ENCODE assay signal across 1 cellular context in the genomic region with DNA sequence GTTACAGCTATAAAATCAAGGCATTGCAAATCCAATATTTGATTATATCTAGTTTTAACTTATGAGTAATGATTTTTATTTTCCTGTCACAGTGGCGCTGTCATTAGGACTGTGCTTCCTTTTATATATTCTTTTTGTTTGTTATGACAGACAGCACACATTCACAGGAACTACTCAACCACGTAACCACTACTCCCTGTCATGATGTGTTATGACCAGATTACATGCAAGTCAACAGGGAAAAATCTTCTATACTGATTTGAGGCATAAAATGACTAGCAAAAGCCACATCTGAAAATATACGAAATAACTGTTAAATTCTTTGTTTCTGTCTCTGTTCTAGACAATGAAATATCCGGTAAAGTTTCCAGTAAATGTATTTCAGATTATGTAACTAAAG.
TF ChIP-seq lines count a peak whose summit lies in the region.

No MANE protein-coding gene starts in this region.

TF ChIP-seq in GM12878, 131 proteins besides CTCF, POLR2A, EP300 and RAD21 (continued from another document and continues in another):
- TF ChIP-seq, protein P1, sequence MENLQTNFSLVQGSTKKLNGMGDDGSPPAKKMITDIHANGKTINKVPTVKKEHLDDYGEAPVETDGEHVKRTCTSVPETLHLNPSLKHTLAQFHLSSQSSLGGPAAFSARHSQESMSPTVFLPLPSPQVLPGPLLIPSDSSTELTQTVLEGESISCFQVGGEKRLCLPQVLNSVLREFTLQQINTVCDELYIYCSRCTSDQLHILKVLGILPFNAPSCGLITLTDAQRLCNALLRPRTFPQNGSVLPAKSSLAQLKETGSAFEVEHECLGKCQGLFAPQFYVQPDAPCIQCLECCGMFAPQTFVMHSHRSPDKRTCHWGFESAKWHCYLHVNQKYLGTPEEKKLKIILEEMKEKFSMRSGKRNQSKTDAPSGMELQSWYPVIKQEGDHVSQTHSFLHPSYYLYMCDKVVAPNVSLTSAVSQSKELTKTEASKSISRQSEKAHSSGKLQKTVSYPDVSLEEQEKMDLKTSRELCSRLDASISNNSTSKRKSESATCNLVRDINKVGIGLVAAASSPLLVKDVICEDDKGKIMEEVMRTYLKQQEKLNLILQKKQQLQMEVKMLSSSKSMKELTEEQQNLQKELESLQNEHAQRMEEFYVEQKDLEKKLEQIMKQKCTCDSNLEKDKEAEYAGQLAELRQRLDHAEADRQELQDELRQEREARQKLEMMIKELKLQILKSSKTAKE (IDR thresholded peaks at IDR 0.05; ENCODE audit: low read depth, poor library complexity, severe bottlenecking) = peak; percentile 64
- TF ChIP-seq RUNX3 (IDR thresholded peaks at IDR 0.05; ENCODE audit: low read length) = peak; percentile 91
- TF ChIP-seq STAT3 (IDR thresholded peaks at IDR 0.05; ENCODE audit: low read depth, low read length) = no peak
- TF ChIP-seq, protein P2, sequence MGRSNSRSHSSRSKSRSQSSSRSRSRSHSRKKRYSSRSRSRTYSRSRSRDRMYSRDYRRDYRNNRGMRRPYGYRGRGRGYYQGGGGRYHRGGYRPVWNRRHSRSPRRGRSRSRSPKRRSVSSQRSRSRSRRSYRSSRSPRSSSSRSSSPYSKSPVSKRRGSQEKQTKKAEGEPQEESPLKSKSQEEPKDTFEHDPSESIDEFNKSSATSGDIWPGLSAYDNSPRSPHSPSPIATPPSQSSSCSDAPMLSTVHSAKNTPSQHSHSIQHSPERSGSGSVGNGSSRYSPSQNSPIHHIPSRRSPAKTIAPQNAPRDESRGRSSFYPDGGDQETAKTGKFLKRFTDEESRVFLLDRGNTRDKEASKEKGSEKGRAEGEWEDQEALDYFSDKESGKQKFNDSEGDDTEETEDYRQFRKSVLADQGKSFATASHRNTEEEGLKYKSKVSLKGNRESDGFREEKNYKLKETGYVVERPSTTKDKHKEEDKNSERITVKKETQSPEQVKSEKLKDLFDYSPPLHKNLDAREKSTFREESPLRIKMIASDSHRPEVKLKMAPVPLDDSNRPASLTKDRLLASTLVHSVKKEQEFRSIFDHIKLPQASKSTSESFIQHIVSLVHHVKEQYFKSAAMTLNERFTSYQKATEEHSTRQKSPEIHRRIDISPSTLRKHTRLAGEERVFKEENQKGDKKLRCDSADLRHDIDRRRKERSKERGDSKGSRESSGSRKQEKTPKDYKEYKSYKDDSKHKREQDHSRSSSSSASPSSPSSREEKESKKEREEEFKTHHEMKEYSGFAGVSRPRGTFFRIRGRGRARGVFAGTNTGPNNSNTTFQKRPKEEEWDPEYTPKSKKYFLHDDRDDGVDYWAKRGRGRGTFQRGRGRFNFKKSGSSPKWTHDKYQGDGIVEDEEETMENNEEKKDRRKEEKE (IDR thresholded peaks at IDR 0.05) = no peak
- TF ChIP-seq TCF3 (IDR thresholded peaks at IDR 0.05; ENCODE audit: borderline replicate concordance, insufficient read depth, low read depth, low read length) = no peak
- no peak for TF ChIP-seq EZH2 (IDR thresholded peaks at IDR 0.05; ENCODE audit: borderline replicate concordance, control insufficient read depth, low read depth, low read length)
- TF ChIP-seq, protein P3, sequence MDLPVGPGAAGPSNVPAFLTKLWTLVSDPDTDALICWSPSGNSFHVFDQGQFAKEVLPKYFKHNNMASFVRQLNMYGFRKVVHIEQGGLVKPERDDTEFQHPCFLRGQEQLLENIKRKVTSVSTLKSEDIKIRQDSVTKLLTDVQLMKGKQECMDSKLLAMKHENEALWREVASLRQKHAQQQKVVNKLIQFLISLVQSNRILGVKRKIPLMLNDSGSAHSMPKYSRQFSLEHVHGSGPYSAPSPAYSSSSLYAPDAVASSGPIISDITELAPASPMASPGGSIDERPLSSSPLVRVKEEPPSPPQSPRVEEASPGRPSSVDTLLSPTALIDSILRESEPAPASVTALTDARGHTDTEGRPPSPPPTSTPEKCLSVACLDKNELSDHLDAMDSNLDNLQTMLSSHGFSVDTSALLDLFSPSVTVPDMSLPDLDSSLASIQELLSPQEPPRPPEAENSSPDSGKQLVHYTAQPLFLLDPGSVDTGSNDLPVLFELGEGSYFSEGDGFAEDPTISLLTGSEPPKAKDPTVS (IDR thresholded peaks at IDR 0.05; ENCODE audit: low read depth, low read length) = no peak
- no peak for TF ChIP-seq SPI1 (IDR thresholded peaks at IDR 0.05; ENCODE audit: borderline replicate concordance, insufficient read depth, low read depth, low read length)
- TF ChIP-seq CBFB (IDR thresholded peaks at IDR 0.05; ENCODE audit: low read depth) = no peak
- no peak for TF ChIP-seq ASH2L (IDR thresholded peaks at IDR 0.05; ENCODE audit: borderline replicate concordance, low read depth)
- peak; percentile 40; the same call in 1 of the 2 replicates for TF ChIP-seq ATF7 (IDR thresholded peaks at IDR 0.05; ENCODE audit: low read depth)
- no peak for TF ChIP-seq ZNF622 (IDR thresholded peaks at IDR 0.05)
- TF ChIP-seq CREM (IDR thresholded peaks at IDR 0.05; ENCODE audit: low read depth) = peak; percentile 48; the same call in 1 of the 2 replicates
- TF ChIP-seq, protein P4, sequence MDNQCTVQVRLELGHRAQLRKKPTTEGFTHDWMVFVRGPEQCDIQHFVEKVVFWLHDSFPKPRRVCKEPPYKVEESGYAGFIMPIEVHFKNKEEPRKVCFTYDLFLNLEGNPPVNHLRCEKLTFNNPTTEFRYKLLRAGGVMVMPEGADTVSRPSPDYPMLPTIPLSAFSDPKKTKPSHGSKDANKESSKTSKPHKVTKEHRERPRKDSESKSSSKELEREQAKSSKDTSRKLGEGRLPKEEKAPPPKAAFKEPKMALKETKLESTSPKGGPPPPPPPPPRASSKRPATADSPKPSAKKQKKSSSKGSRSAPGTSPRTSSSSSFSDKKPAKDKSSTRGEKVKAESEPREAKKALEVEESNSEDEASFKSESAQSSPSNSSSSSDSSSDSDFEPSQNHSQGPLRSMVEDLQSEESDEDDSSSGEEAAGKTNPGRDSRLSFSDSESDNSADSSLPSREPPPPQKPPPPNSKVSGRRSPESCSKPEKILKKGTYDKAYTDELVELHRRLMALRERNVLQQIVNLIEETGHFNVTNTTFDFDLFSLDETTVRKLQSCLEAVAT (IDR thresholded peaks at IDR 0.05) = no peak
- no peak for TF ChIP-seq EGR1 (IDR thresholded peaks at IDR 0.05; ENCODE audit: borderline replicate concordance in 1 of 2, low read depth in 2 of 2, low read length in 2 of 2)
- peak; percentile 65 for TF ChIP-seq JUNB (IDR thresholded peaks at IDR 0.05)
- TF ChIP-seq IKZF1 (conservative IDR thresholded peaks at IDR 0.05) = no peak
- TF ChIP-seq, protein P5, sequence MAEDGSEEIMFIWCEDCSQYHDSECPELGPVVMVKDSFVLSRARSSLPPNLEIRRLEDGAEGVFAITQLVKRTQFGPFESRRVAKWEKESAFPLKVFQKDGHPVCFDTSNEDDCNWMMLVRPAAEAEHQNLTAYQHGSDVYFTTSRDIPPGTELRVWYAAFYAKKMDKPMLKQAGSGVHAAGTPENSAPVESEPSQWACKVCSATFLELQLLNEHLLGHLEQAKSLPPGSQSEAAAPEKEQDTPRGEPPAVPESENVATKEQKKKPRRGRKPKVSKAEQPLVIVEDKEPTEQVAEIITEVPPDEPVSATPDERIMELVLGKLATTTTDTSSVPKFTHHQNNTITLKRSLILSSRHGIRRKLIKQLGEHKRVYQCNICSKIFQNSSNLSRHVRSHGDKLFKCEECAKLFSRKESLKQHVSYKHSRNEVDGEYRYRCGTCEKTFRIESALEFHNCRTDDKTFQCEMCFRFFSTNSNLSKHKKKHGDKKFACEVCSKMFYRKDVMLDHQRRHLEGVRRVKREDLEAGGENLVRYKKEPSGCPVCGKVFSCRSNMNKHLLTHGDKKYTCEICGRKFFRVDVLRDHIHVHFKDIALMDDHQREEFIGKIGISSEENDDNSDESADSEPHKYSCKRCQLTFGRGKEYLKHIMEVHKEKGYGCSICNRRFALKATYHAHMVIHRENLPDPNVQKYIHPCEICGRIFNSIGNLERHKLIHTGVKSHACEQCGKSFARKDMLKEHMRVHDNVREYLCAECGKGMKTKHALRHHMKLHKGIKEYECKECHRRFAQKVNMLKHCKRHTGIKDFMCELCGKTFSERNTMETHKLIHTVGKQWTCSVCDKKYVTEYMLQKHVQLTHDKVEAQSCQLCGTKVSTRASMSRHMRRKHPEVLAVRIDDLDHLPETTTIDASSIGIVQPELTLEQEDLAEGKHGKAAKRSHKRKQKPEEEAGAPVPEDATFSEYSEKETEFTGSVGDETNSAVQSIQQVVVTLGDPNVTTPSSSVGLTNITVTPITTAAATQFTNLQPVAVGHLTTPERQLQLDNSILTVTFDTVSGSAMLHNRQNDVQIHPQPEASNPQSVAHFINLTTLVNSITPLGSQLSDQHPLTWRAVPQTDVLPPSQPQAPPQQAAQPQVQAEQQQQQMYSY (CRISPR knock-in tag; IDR thresholded peaks at IDR 0.05) = no peak
- 0 out of 2 replicates have a peak, but pooled peaks have one; percentile 44 for TF ChIP-seq MTA2 (IDR thresholded peaks at IDR 0.05; ENCODE audit: low read depth)
- TF ChIP-seq, protein P6, sequence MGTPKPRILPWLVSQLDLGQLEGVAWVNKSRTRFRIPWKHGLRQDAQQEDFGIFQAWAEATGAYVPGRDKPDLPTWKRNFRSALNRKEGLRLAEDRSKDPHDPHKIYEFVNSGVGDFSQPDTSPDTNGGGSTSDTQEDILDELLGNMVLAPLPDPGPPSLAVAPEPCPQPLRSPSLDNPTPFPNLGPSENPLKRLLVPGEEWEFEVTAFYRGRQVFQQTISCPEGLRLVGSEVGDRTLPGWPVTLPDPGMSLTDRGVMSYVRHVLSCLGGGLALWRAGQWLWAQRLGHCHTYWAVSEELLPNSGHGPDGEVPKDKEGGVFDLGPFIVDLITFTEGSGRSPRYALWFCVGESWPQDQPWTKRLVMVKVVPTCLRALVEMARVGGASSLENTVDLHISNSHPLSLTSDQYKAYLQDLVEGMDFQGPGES (IDR thresholded peaks at IDR 0.05) = no peak
- TF ChIP-seq, protein P7, sequence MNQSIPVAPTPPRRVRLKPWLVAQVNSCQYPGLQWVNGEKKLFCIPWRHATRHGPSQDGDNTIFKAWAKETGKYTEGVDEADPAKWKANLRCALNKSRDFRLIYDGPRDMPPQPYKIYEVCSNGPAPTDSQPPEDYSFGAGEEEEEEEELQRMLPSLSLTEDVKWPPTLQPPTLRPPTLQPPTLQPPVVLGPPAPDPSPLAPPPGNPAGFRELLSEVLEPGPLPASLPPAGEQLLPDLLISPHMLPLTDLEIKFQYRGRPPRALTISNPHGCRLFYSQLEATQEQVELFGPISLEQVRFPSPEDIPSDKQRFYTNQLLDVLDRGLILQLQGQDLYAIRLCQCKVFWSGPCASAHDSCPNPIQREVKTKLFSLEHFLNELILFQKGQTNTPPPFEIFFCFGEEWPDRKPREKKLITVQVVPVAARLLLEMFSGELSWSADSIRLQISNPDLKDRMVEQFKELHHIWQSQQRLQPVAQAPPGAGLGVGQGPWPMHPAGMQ (IDR thresholded peaks at IDR 0.05; ENCODE audit: borderline replicate concordance) = no peak
- TF ChIP-seq, protein P8, sequence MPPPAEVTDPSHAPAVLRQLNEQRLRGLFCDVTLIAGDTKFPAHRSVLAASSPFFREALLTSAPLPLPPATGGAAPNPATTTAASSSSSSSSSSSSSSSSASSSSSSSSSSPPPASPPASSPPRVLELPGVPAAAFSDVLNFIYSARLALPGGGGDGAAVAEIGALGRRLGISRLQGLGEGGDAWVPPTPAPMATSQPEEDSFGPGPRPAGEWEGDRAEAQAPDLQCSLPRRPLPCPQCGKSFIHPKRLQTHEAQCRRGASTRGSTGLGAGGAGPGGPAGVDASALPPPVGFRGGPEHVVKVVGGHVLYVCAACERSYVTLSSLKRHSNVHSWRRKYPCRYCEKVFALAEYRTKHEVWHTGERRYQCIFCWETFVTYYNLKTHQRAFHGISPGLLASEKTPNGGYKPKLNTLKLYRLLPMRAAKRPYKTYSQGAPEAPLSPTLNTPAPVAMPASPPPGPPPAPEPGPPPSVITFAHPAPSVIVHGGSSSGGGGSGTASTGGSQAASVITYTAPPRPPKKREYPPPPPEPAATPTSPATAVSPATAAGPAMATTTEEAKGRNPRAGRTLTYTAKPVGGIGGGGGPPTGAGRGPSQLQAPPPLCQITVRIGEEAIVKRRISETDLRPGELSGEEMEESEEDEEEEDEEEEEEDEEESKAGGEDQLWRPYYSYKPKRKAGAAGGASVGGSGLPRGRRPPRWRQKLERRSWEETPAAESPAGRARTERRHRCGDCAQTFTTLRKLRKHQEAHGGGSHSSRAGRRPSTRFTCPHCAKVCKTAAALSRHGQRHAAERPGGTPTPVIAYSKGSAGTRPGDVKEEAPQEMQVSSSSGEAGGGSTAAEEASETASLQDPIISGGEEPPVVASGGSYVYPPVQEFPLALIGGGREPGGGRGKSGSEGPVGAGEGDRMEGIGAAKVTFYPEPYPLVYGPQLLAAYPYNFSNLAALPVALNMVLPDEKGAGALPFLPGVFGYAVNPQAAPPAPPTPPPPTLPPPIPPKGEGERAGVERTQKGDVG (CRISPR knock-in tag; IDR thresholded peaks at IDR 0.05) = no peak
- TF ChIP-seq SREBF1 (IDR thresholded peaks at IDR 0.05; ENCODE audit: low read length) = no peak
- TF ChIP-seq, protein P9, sequence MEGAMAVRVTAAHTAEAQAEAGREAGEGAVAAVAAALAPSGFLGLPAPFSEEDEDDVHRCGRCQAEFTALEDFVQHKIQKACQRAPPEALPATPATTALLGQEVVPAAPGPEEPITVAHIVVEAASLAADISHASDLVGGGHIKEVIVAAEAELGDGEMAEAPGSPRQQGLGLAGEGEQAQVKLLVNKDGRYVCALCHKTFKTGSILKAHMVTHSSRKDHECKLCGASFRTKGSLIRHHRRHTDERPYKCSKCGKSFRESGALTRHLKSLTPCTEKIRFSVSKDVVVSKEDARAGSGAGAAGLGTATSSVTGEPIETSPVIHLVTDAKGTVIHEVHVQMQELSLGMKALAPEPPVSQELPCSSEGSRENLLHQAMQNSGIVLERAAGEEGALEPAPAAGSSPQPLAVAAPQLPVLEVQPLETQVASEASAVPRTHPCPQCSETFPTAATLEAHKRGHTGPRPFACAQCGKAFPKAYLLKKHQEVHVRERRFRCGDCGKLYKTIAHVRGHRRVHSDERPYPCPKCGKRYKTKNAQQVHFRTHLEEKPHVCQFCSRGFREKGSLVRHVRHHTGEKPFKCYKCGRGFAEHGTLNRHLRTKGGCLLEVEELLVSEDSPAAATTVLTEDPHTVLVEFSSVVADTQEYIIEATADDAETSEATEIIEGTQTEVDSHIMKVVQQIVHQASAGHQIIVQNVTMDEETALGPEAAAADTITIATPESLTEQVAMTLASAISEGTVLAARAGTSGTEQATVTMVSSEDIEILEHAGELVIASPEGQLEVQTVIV (IDR thresholded peaks at IDR 0.05; ENCODE audit: borderline replicate concordance, partially characterized antibody) = no peak
